In genomic region chr12:81610955-81611889, GRCh38 we compare ENCODE assay signal across 8 cellular contexts.
DNase-seq lines count a peak whose midpoint lies in the region; ATAC-seq and TF ChIP-seq lines count a peak whose summit lies in the region.

No MANE protein-coding gene starts in this region.

- H3K4me1 Mint-ChIP-seq in central memory CD8-positive, alpha-beta T cell = no peaks in the 10 kb centered on the region

- intact Hi-C loops in sigmoid colon (cut with DNase I) = no loop called here

- no peak overlapping the region for H3K27ac Mint-ChIP-seq in central memory CD8-positive, alpha-beta T cell (ENCODE audit: low read depth)

- DNase-seq in BJ (ENCODE audit: low read depth) (no peak), sigmoid colon (no peak), NCI-H774 (lab: John Stamatoyannopoulos, UW) (no peak), GM19238 (ENCODE audit: insufficient read length, low spot score) (no peak)
- peak; percentile 14 for DNase-seq in Jurkat, Clone E6-1 (ENCODE audit: low read depth, low spot score)
- DNase-seq in central memory CD8-positive, alpha-beta T cell (ENCODE audit: low spot score in 2 of 2) = no peak
- no peak for DNase-seq in activated CD4-positive, CD25-positive, alpha-beta regulatory T cell (lab: John Stamatoyannopoulos, UW)

- peak; percentile 67 for ATAC-seq in GM19035 (IDR thresholded peaks at IDR 0.05; ENCODE audit: unreplicated experiment)
- peak; percentile 10 for ATAC-seq in central memory CD8-positive, alpha-beta T cell (replicated peaks; ENCODE audit: extremely low read depth, poor library complexity, severe bottlenecking)

- no peaks in the 10 kb centered on the region for H3K9me3 Mint-ChIP-seq in central memory CD8-positive, alpha-beta T cell

- no peaks in the 10 kb centered on the region for H3K36me3 ChIP-seq in BJ (ENCODE audit: control insufficient read depth, insufficient read depth, low read length)
- H3K36me3 ChIP-seq in sigmoid colon = no peaks in the 10 kb centered on the region

- H3K4me1 ChIP-seq in sigmoid colon = no peaks in the 10 kb centered on the region

- TF ChIP-seq CTCF in BJ (IDR thresholded peaks at IDR 0.05; ENCODE audit: insufficient read depth, low read depth, low read length) (peak; percentile 15; the same call in 1 of the 2 replicates), sigmoid colon (IDR thresholded peaks at IDR 0.05) (no peak)

- H3K9me3 ChIP-seq in sigmoid colon = no peaks in the 10 kb centered on the region

- CTCF ChIA-PET in BJ (lab: Yijun Ruan, JAX) = interaction anchor here (0.6 kb wide), 1 partner anchor 9 kb away, joined by 4 read pairs; no protein-coding TSS in a partner anchor

- H3K4me3 ChIP-seq in BJ (ENCODE audit: low read depth, low read length) (no peak overlapping the region), sigmoid colon (no peak overlapping the region)
- no peak overlapping the region for H3K4me3 ChIP-seq in Jurkat, Clone E6-1 (ENCODE audit: low read length)

- POLR2A ChIA-PET in BJ (lab: Charles Lee) = no interaction called here

- H3K27me3 Mint-ChIP-seq in central memory CD8-positive, alpha-beta T cell = no peaks in the 10 kb centered on the region

- no peaks in the 10 kb centered on the region for H3K27me3 ChIP-seq in BJ (ENCODE audit: control insufficient read depth, insufficient read depth, low read length)
- no peaks in the 10 kb centered on the region for H3K27me3 ChIP-seq in sigmoid colon

- H3K27ac ChIP-seq in sigmoid colon = no peak overlapping the region

- no peaks in the 10 kb centered on the region for H3K36me3 Mint-ChIP-seq in central memory CD8-positive, alpha-beta T cell (ENCODE audit: insufficient read depth)

- 73 to 85% methylated on average over 18 of the region's 18 CpGs for WGBS in sigmoid colon, 2 donors

- no peak for TF ChIP-seq EP300 in sigmoid colon (IDR thresholded peaks at IDR 0.05)

- no peak overlapping the region for H3K4me3 Mint-ChIP-seq in central memory CD8-positive, alpha-beta T cell

- no peak for TF ChIP-seq POLR2A in sigmoid colon (IDR thresholded peaks at IDR 0.05)
